In genomic region chrX:153929576-153929975, GRCh38 we compare ENCODE assay signal across 17 cellular contexts. TPM values are rescaled to one million over a fixed set of nuclear protein-coding genes. Genes with fewer than 3 reads are reported as not detected.
DNase-seq lines count a peak whose midpoint lies in the region; ATAC-seq, FAIRE-seq and TF ChIP-seq lines count a peak whose summit lies in the region.
"Had no signal": no experiment of that assay in that cellular context is flagged by ENCODE, and none has a peak within 500 bp of the region (broad histone marks: within the 10 kb centered on the region; RNA-seq: fewer than 3 reads in every experiment).

No MANE protein-coding gene starts in this region.

- no peak for DNase-seq in activated CD4-positive, alpha-beta T cell treated with anti-CD3 and anti-CD28 coated beads for 36 hours
- no peak for DNase-seq in activated CD4-positive, alpha-beta T cell treated with anti-CD3 and anti-CD28 coated beads for 48 hours
- DNase-seq in Jurkat, Clone E6-1 (ENCODE audit: low read depth, low spot score) = no peak
- DNase-seq in activated T-helper 1 cell treated with anti-CD3 and anti-CD28 coated beads, Interleukin-12 subunit alpha, Interleukin-12 subunit beta, Interleukin-2, Interleukin-4 antibody, amounts not matched to agents 30 ng/mL and 10 ng/mL and 1 ng/mL, durations not matched to agents 14 hours and 24 hours and 36 hours (ENCODE audit: low spot score) = no peak
- no peak for DNase-seq in GM12891 (ENCODE audit: insufficient read length, low spot score)
- DNase-seq in GOT3 (lab: John Stamatoyannopoulos, UW) = no peak
- DNase-seq: amygdala, dorsolateral prefrontal cortex, H7, islet precursor cell, NCI-H1417 treated with DMSO at 0.1 percent for 48 hours, NCI-H526 treated with DMSO at 0.1 percent for 48 hours, sigmoid colon, upper lobe of right lung had no signal

- no peak for TF ChIP-seq CTCF in neural cell (IDR thresholded peaks at IDR 0.05; ENCODE audit: poor library complexity, severe bottlenecking)

- peak overlapping the region; percentile 80 for H3K4me3 Mint-ChIP-seq in activated CD4-positive, alpha-beta T cell treated with anti-CD3 and anti-CD28 coated beads for 36 hours
- no peak overlapping the region for H3K4me3 Mint-ChIP-seq in activated T-helper 1 cell treated with anti-CD3 and anti-CD28 coated beads, Interleukin-12 subunit alpha, Interleukin-12 subunit beta, Interleukin-2, Interleukin-4 antibody, amounts not matched to agents 30 ng/mL and 10 ng/mL and 1 ng/mL, durations not matched to agents 14 hours and 24 hours and 36 hours

- H3K4me1 Mint-ChIP-seq in activated CD4-positive, alpha-beta T cell treated with anti-CD3 and anti-CD28 coated beads for 36 hours = peaks cover 21% of the 10 kb centered on the region
- H3K4me1 Mint-ChIP-seq in activated T-helper 1 cell treated with anti-CD3 and anti-CD28 coated beads, Interleukin-12 subunit alpha, Interleukin-12 subunit beta, Interleukin-2, Interleukin-4 antibody, amounts not matched to agents 30 ng/mL and 10 ng/mL and 1 ng/mL, durations not matched to agents 14 hours and 24 hours and 36 hours (ENCODE audit: low read depth) = peaks cover 24% of the 10 kb centered on the region

- intact Hi-C loops in activated CD4-positive, alpha-beta T cell treated with anti-CD3 and anti-CD28 coated beads for 36 hours (cut with DNase I, micrococcal nuclease) = loop anchor here (2.0 to 10.0 kb wide), 5 partner anchors 88 to 833 kb away; partner anchors contain the start of genes DKC1 (in 1 of the 2), EMD (in 1 of the 2), FLNA (in 1 of the 2) and IDH3G (in 1 of the 2)
- intact Hi-C loops in activated T-helper 1 cell treated with anti-CD3 and anti-CD28 coated beads, Interleukin-12 subunit alpha, Interleukin-12 subunit beta, Interleukin-2, Interleukin-4 antibody, amounts not matched to agents 30 ng/mL and 10 ng/mL and 1 ng/mL, durations not matched to agents 14 hours and 24 hours and 36 hours (cut with micrococcal nuclease) = loop anchor here (2.0 to 10.0 kb wide), 4 partner anchors 167 to 548 kb away; partner anchors contain the start of genes LAGE3, PLXNB3 and RPL10

- no peak overlapping the region for H3K4me2 ChIP-seq in neural cell (ENCODE audit: low read length)

- H4K20me1 ChIP-seq in neural cell (ENCODE audit: insufficient read depth) = no peaks in the 10 kb centered on the region

- H3K27ac ChIP-seq in neural cell (ENCODE audit: low read length) = peak overlapping the region; percentile 64

- CTCF ChIA-PET in activated CD4-positive, alpha-beta T cell treated with anti-CD3 and anti-CD28 coated beads for 36 hours (lab: Charles Lee) = interaction anchor here (0.9 to 1.5 kb wide), 2 partner anchors 9 to 165 kb away, joined by 5 to 8 read pairs; partner anchors contain the start of gene PLXNB3

- H3K9me2 ChIP-seq in neural cell (ENCODE audit: insufficient read depth, low read length) = no peaks in the 10 kb centered on the region

- no peak for TF ChIP-seq EP300 in neural cell (conservative IDR thresholded peaks at IDR 0.05; ENCODE audit: poor library complexity, severe bottlenecking)

- H3K27me3 Mint-ChIP-seq in activated CD4-positive, alpha-beta T cell treated with anti-CD3 and anti-CD28 coated beads for 36 hours = no peaks in the 10 kb centered on the region
- no peaks in the 10 kb centered on the region for H3K27me3 Mint-ChIP-seq in activated T-helper 1 cell treated with anti-CD3 and anti-CD28 coated beads, Interleukin-12 subunit alpha, Interleukin-12 subunit beta, Interleukin-2, Interleukin-4 antibody, amounts not matched to agents 30 ng/mL and 10 ng/mL and 1 ng/mL, durations not matched to agents 14 hours and 24 hours and 36 hours (ENCODE audit: insufficient read depth)

- no peak for FAIRE-seq in GM12891 (lab: Jason Lieb, UNC)
- FAIRE-seq: A204.1 had no signal

- H3K9me3 Mint-ChIP-seq in activated CD4-positive, alpha-beta T cell treated with anti-CD3 and anti-CD28 coated beads for 36 hours (ENCODE audit: low read depth) = no peaks in the 10 kb centered on the region
- no peaks in the 10 kb centered on the region for H3K9me3 Mint-ChIP-seq in activated T-helper 1 cell treated with anti-CD3 and anti-CD28 coated beads, Interleukin-12 subunit alpha, Interleukin-12 subunit beta, Interleukin-2, Interleukin-4 antibody, amounts not matched to agents 30 ng/mL and 10 ng/mL and 1 ng/mL, durations not matched to agents 14 hours and 24 hours and 36 hours

- POLR2A ChIA-PET in activated CD4-positive, alpha-beta T cell treated with anti-CD3 and anti-CD28 coated beads for 36 hours (lab: Charles Lee) = interaction anchor here (0.9 kb wide), 1 partner anchor 37 kb away, joined by 3 read pairs; no protein-coding TSS in a partner anchor

- H3K27ac Mint-ChIP-seq in activated CD4-positive, alpha-beta T cell treated with anti-CD3 and anti-CD28 coated beads for 36 hours = peak overlapping the region; percentile 81
- H3K27ac Mint-ChIP-seq in activated T-helper 1 cell treated with anti-CD3 and anti-CD28 coated beads, Interleukin-12 subunit alpha, Interleukin-12 subunit beta, Interleukin-2, Interleukin-4 antibody, amounts not matched to agents 30 ng/mL and 10 ng/mL and 1 ng/mL, durations not matched to agents 14 hours and 24 hours and 36 hours = peak overlapping the region; percentile 37

- H2AFZ ChIP-seq in neural cell (ENCODE audit: low read depth, low read length) = no peak overlapping the region

- H3K9me3 ChIP-seq in neural cell (ENCODE audit: low read length) = no peaks in the 10 kb centered on the region
- H3K9me3 ChIP-seq: sigmoid colon, upper lobe of right lung had no signal

- H3K27me3 ChIP-seq in neural cell (ENCODE audit: insufficient read depth, low read depth, low read length) = no peaks in the 10 kb centered on the region
- H3K27me3 ChIP-seq: sigmoid colon, upper lobe of right lung had no signal

- H3K4me3 ChIP-seq in Jurkat, Clone E6-1 (ENCODE audit: low read length) = peak overlapping the region; percentile 51
- H3K4me3 ChIP-seq in neural cell (ENCODE audit: low read length) = peak overlapping the region; percentile 49
- H3K4me3 ChIP-seq: sigmoid colon, upper lobe of right lung had no signal

- no peak for TF ChIP-seq POLR2A in GM12891 (IDR thresholded peaks at IDR 0.05; ENCODE audit: low read depth, low read length)

- H3K9ac ChIP-seq in neural cell (ENCODE audit: low read length) = no peak overlapping the region

- peaks cover 11% of the 10 kb centered on the region for H3K36me3 Mint-ChIP-seq in activated CD4-positive, alpha-beta T cell treated with anti-CD3 and anti-CD28 coated beads for 36 hours (ENCODE audit: low read depth)
- peaks cover 7% of the 10 kb centered on the region for H3K36me3 Mint-ChIP-seq in activated T-helper 1 cell treated with anti-CD3 and anti-CD28 coated beads, Interleukin-12 subunit alpha, Interleukin-12 subunit beta, Interleukin-2, Interleukin-4 antibody, amounts not matched to agents 30 ng/mL and 10 ng/mL and 1 ng/mL, durations not matched to agents 14 hours and 24 hours and 36 hours (ENCODE audit: low read depth)

- H3K36me3 ChIP-seq in neural cell (ENCODE audit: insufficient read depth, low read length) = no peaks in the 10 kb centered on the region

- H3K79me2 ChIP-seq in neural cell (replicated peaks; ENCODE audit: insufficient read depth, low read length) = no peaks in the 10 kb centered on the region

- no peaks in the 10 kb centered on the region for H3F3A ChIP-seq in neural cell (ENCODE audit: insufficient read depth, low read length, poor library complexity, severe bottlenecking)

- TF ChIP-seq RAD21 in neural cell (conservative IDR thresholded peaks at IDR 0.05) = no peak

- no peak for ATAC-seq in activated CD4-positive, alpha-beta T cell treated with anti-CD3 and anti-CD28 coated beads for 36 hours
- ATAC-seq in GM18517 (IDR thresholded peaks at IDR 0.05; ENCODE audit: unreplicated experiment) = no peak
- ATAC-seq: upper lobe of right lung had no signal

RNA-seq across cellular contexts. Expression of gene ARHGAP4, which starts 3.5 kb away (rescaled TPM):
- 100 to 1,000 TPM; 130 to 135 TPM for total RNA-seq in activated CD4-positive, alpha-beta T cell treated with anti-CD3 and anti-CD28 coated beads for 36 hours
- 111 TPM for polyA plus RNA-seq in Jurkat, Clone E6-1 (2012; ENCODE audit: insufficient read depth, insufficient read length)
- total RNA-seq in activated T-helper 1 cell treated with anti-CD3 and anti-CD28 coated beads, Interleukin-12 subunit alpha, Interleukin-12 subunit beta, Interleukin-2, Interleukin-4 antibody, amounts not matched to agents 30 ng/mL and 10 ng/mL and 1 ng/mL, durations not matched to agents 14 hours and 24 hours and 36 hours = 128 TPM in 2 replicates
- 11.2 and 12.1 TPM in 2 replicates for polyA plus RNA-seq in neural cell
- polyA minus RNA-seq in neural cell = 2.9 and 5.3 TPM in 2 replicates
- polyA plus RNA-seq in GM12891 (2012; ENCODE audit: low read depth, missing spikeins) = 57.8 TPM

RNA-seq across cellular contexts. Expression of gene NAA10, which starts 5.3 kb away (rescaled TPM):
- 100 to 1,000 TPM; 108 to 115 TPM for total RNA-seq in activated CD4-positive, alpha-beta T cell treated with anti-CD3 and anti-CD28 coated beads for 36 hours
- 188 TPM for polyA plus RNA-seq in Jurkat, Clone E6-1 (2012; ENCODE audit: insufficient read depth, insufficient read length)
- 150 and 156 TPM in 2 replicates for total RNA-seq in activated T-helper 1 cell treated with anti-CD3 and anti-CD28 coated beads, Interleukin-12 subunit alpha, Interleukin-12 subunit beta, Interleukin-2, Interleukin-4 antibody, amounts not matched to agents 30 ng/mL and 10 ng/mL and 1 ng/mL, durations not matched to agents 14 hours and 24 hours and 36 hours
- 117 and 159 TPM in 2 replicates for polyA plus RNA-seq in neural cell
- 35.5 and 40.4 TPM in 2 replicates for polyA minus RNA-seq in neural cell
- polyA plus RNA-seq in GM12891 (2012; ENCODE audit: low read depth, missing spikeins) = 87.7 TPM

RNA-seq across cellular contexts. Expression of gene RENBP, which starts 14.9 kb away (rescaled TPM):
- total RNA-seq in activated CD4-positive, alpha-beta T cell treated with anti-CD3 and anti-CD28 coated beads for 36 hours = 1 to 10 TPM; 6.0 to 8.1 TPM
- polyA plus RNA-seq in Jurkat, Clone E6-1 (2012; ENCODE audit: insufficient read depth, insufficient read length) = not detected
- 12.8 and 14.0 TPM in 2 replicates for total RNA-seq in activated T-helper 1 cell treated with anti-CD3 and anti-CD28 coated beads, Interleukin-12 subunit alpha, Interleukin-12 subunit beta, Interleukin-2, Interleukin-4 antibody, amounts not matched to agents 30 ng/mL and 10 ng/mL and 1 ng/mL, durations not matched to agents 14 hours and 24 hours and 36 hours
- polyA plus RNA-seq in neural cell = 0.89 and 2.5 TPM in 2 replicates
- 1.2 and 2.4 TPM in 2 replicates for polyA minus RNA-seq in neural cell
- polyA plus RNA-seq in GM12891 (2012; ENCODE audit: low read depth, missing spikeins) = 9.8 TPM

RNA-seq across cellular contexts. Expression of gene AVPR2, which starts 25.1 kb away (rescaled TPM):
- not detected for total RNA-seq in activated CD4-positive, alpha-beta T cell treated with anti-CD3 and anti-CD28 coated beads for 36 hours
- polyA plus RNA-seq in Jurkat, Clone E6-1 (2012; ENCODE audit: insufficient read depth, insufficient read length) = 1.3 TPM
- not detected in 2 replicates for total RNA-seq in activated T-helper 1 cell treated with anti-CD3 and anti-CD28 coated beads, Interleukin-12 subunit alpha, Interleukin-12 subunit beta, Interleukin-2, Interleukin-4 antibody, amounts not matched to agents 30 ng/mL and 10 ng/mL and 1 ng/mL, durations not matched to agents 14 hours and 24 hours and 36 hours
- polyA plus RNA-seq in neural cell = not detected in 2 replicates
- polyA minus RNA-seq in neural cell = not detected in 2 replicates
- polyA plus RNA-seq in GM12891 (2012; ENCODE audit: low read depth, missing spikeins) = 0.44 TPM
- total RNA-seq: H7 had no signal

RNA-seq across cellular contexts. Expression of gene HCFC1, which starts 42.0 kb away (rescaled TPM):
- total RNA-seq in activated CD4-positive, alpha-beta T cell treated with anti-CD3 and anti-CD28 coated beads for 36 hours = 100 to 1,000 TPM in 1 of 2 experiments, 10 to 100 TPM in 1; 99.5 to 147 TPM
- polyA plus RNA-seq in Jurkat, Clone E6-1 (2012; ENCODE audit: insufficient read depth, insufficient read length) = 43.2 TPM
- 105 and 106 TPM in 2 replicates for total RNA-seq in activated T-helper 1 cell treated with anti-CD3 and anti-CD28 coated beads, Interleukin-12 subunit alpha, Interleukin-12 subunit beta, Interleukin-2, Interleukin-4 antibody, amounts not matched to agents 30 ng/mL and 10 ng/mL and 1 ng/mL, durations not matched to agents 14 hours and 24 hours and 36 hours
- 7.3 and 10.3 TPM in 2 replicates for polyA plus RNA-seq in neural cell
- polyA minus RNA-seq in neural cell = 25.5 and 29.9 TPM in 2 replicates
- polyA plus RNA-seq in GM12891 (2012; ENCODE audit: low read depth, missing spikeins) = 21.1 TPM
